ENCODE assay signal across 23 cellular contexts in genomic region chr2:107002735-107003134, GRCh38.
"Had no signal": no experiment of that assay in that cellular context is flagged by ENCODE, and none has a peak within 500 bp of the region (broad histone marks: within the 10 kb centered on the region; RNA-seq: fewer than 3 reads in every experiment).

No MANE protein-coding gene starts in this region.

- H3K4me3 ChIP-seq: body of pancreas, heart left ventricle, left ventricle myocardium inferior, psoas muscle, right lobe of liver, upper lobe of right lung had no signal

- DNase-seq: activated B cell treated with CpG ODN at 0.5 μM for 24 hours; activated CD4-positive, alpha-beta T cell treated with anti-CD3 and anti-CD28 coated beads, Interleukin-2, amount 10 ng/mL, durations not matched to agents 7 days and 5 days; activated CD8-positive, alpha-beta memory T cell treated with anti-CD3 and anti-CD28 coated beads for 24 hours; activated naive CD4-positive, alpha-beta T cell treated with anti-CD3 and anti-CD28 coated beads for 36 hours; body of pancreas; dermis blood vessel endothelial cell; endodermal cell; erythroblast; foreskin melanocyte; heart left ventricle; islet precursor cell; left ventricle myocardium inferior; occipital lobe; psoas muscle; right lobe of liver; stimulated activated CD4-positive, alpha-beta T cell treated with anti-CD3 and anti-CD28 coated beads, Interleukin-12 subunit alpha, Interleukin-12 subunit beta, amount 100 ng/mL, for 4 hours; stimulated activated CD4-positive, alpha-beta T cell treated with anti-CD3 and anti-CD28 coated beads, Interleukin-2, amount 100 ng/mL, for 48 hours; stimulated activated CD8-positive, alpha-beta memory T cell treated with anti-CD3 and anti-CD28 coated beads, Interleukin-4, amount 100 ng/mL, for 48 hours; T-helper 17 cell; upper lobe of right lung had no signal

- H3K27ac ChIP-seq: body of pancreas, heart left ventricle, left ventricle myocardium inferior, psoas muscle, right lobe of liver, upper lobe of right lung had no signal

- H3K4me1 ChIP-seq: body of pancreas, heart left ventricle, left ventricle myocardium inferior, psoas muscle, right lobe of liver, upper lobe of right lung had no signal

- H3K27me3 Mint-ChIP-seq: activated B cell treated with CpG ODN at 0.5 μM for 24 hours; activated CD4-positive, alpha-beta T cell treated with anti-CD3 and anti-CD28 coated beads, Interleukin-2, amount 10 ng/mL, durations not matched to agents 7 days and 5 days; activated T-helper 17 cell treated with anti-CD3 and anti-CD28 coated beads, Interleukin-2, amount 50 U/mL, for 72 hours; stimulated activated naive CD8-positive, alpha-beta T cell treated with anti-CD3 and anti-CD28 coated beads, Interleukin-15, Interleukin-2, amounts not matched to agents 100 ng/mL and 50 ng/mL, for 24 hours; T-helper 17 cell had no signal

- H3K27ac Mint-ChIP-seq: activated B cell treated with CpG ODN at 0.5 μM for 24 hours; activated CD4-positive, alpha-beta T cell treated with anti-CD3 and anti-CD28 coated beads, Interleukin-2, amount 10 ng/mL, durations not matched to agents 7 days and 5 days; activated naive CD4-positive, alpha-beta T cell treated with anti-CD3 and anti-CD28 coated beads for 36 hours; activated T-helper 17 cell treated with anti-CD3 and anti-CD28 coated beads, Interleukin-2, amount 50 U/mL, for 72 hours; endodermal cell; stimulated activated naive CD8-positive, alpha-beta T cell treated with anti-CD3 and anti-CD28 coated beads, Interleukin-15, Interleukin-2, amounts not matched to agents 100 ng/mL and 50 ng/mL, for 24 hours; T-helper 17 cell had no signal

- H3K9me3 Mint-ChIP-seq: activated B cell treated with CpG ODN at 0.5 μM for 24 hours; activated CD4-positive, alpha-beta T cell treated with anti-CD3 and anti-CD28 coated beads, Interleukin-2, amount 10 ng/mL, durations not matched to agents 7 days and 5 days; activated naive CD4-positive, alpha-beta T cell treated with anti-CD3 and anti-CD28 coated beads for 36 hours; activated T-helper 17 cell treated with anti-CD3 and anti-CD28 coated beads, Interleukin-2, amount 50 U/mL, for 72 hours; endodermal cell; nephron; stimulated activated naive CD8-positive, alpha-beta T cell treated with anti-CD3 and anti-CD28 coated beads, Interleukin-15, Interleukin-2, amounts not matched to agents 100 ng/mL and 50 ng/mL, for 24 hours had no signal

- H3K9me3 ChIP-seq: body of pancreas, heart left ventricle, left ventricle myocardium inferior, psoas muscle, right lobe of liver, upper lobe of right lung had no signal

- H3K4me1 Mint-ChIP-seq: activated B cell treated with CpG ODN at 0.5 μM for 24 hours; activated CD4-positive, alpha-beta T cell treated with anti-CD3 and anti-CD28 coated beads, Interleukin-2, amount 10 ng/mL, durations not matched to agents 7 days and 5 days; activated T-helper 17 cell treated with anti-CD3 and anti-CD28 coated beads, Interleukin-2, amount 50 U/mL, for 72 hours; T-helper 17 cell had no signal

- H3K36me3 ChIP-seq: heart left ventricle, left ventricle myocardium inferior, right lobe of liver, upper lobe of right lung had no signal

- H3K4me3 Mint-ChIP-seq: activated B cell treated with CpG ODN at 0.5 μM for 24 hours; activated CD4-positive, alpha-beta T cell treated with anti-CD3 and anti-CD28 coated beads, Interleukin-2, amount 10 ng/mL, durations not matched to agents 7 days and 5 days; activated naive CD4-positive, alpha-beta T cell treated with anti-CD3 and anti-CD28 coated beads for 36 hours; activated T-helper 17 cell treated with anti-CD3 and anti-CD28 coated beads, Interleukin-2, amount 50 U/mL, for 72 hours; endodermal cell; nephron; stimulated activated naive CD8-positive, alpha-beta T cell treated with anti-CD3 and anti-CD28 coated beads, Interleukin-15, Interleukin-2, amounts not matched to agents 100 ng/mL and 50 ng/mL, for 24 hours; T-helper 17 cell had no signal

- H3K27me3 ChIP-seq: body of pancreas, heart left ventricle, right lobe of liver, upper lobe of right lung had no signal
